Comparison of ENCODE assay signal across 1 cellular context in the genomic region with DNA sequence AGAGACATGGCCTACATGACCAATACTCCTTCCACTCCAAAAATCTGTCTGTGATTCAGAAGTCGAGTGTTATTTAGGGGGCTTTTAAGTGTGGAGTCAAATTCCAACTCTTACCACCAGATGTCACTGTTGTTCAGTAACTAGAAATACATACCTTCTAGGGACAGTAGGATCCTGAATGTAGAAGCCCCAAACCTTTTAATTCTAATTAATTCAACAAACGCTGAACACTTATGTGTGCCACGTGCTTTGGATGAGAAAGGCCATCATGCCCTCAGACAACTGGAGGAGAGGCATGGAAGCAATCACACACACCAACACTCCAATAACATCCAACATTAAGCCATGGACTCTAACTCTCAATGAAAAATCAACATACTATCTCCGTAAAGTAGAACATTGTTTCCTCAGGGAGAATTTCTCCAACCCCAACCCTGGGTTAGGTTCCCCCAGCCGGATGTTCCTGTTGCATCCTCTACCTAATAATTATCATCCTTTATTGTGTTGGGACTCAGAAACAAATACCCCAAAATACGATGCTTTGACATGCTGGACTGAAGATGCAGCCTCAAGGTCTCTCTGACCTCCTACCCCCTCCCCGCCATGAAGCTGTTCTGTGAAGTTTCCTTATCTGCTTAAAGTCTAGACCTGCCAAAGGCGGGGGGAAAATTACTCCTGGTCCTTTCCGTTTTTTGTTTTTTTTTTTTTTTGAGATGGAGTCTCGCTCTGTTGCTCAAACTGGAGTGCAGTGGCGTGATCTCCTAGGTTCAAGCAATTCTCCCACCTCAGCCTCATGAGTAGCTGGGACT.
A peak's percentile ranks its signal among the peaks of the same experiment; 100 is the strongest.
TF ChIP-seq lines count a peak whose summit lies in the region.

No MANE protein-coding gene starts in this region.

TF ChIP-seq in K562, 482 proteins besides CTCF, POLR2A, EP300 and RAD21:
- TF ChIP-seq POLR2H (tag; IDR thresholded peaks at IDR 0.05; ENCODE audit: low read depth): 0 out of 2 replicates have a peak, but pooled peaks have one; percentile 38
- TF ChIP-seq KLF16 (IDR thresholded peaks at IDR 0.05): no peak
- no peak for TF ChIP-seq ATF6 (CRISPR knock-in tag; IDR thresholded peaks at IDR 0.05)
- TF ChIP-seq MCM7 (IDR thresholded peaks at IDR 0.05): no peak
- no peak for TF ChIP-seq ZBTB17 (CRISPR knock-in tag; IDR thresholded peaks at IDR 0.05)
- TF ChIP-seq GATAD2B (IDR thresholded peaks at IDR 0.05; ENCODE audit: borderline replicate concordance): no peak
- TF ChIP-seq, protein P1, sequence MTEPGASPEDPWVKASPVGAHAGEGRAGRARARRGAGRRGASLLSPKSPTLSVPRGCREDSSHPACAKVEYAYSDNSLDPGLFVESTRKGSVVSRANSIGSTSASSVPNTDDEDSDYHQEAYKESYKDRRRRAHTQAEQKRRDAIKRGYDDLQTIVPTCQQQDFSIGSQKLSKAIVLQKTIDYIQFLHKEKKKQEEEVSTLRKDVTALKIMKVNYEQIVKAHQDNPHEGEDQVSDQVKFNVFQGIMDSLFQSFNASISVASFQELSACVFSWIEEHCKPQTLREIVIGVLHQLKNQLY (CRISPR knock-in tag; conservative IDR thresholded peaks at IDR 0.05): no peak
- no peak for TF ChIP-seq ZNF695 (CRISPR knock-in tag; IDR thresholded peaks at IDR 0.05)
- TF ChIP-seq KDM1A (IDR thresholded peaks at IDR 0.05): no peak
- TF ChIP-seq ARID2 (IDR thresholded peaks at IDR 0.05): peak; percentile 76
- no peak for TF ChIP-seq SFPQ (IDR thresholded peaks at IDR 0.05; ENCODE audit: low read depth, low read length)
- peak; percentile 49; the same call in 1 of the 2 replicates for TF ChIP-seq CC2D1A (IDR thresholded peaks at IDR 0.05)
- peak; percentile 82; the same call in 1 of the 2 replicates for TF ChIP-seq MYNN (IDR thresholded peaks at IDR 0.05)
- TF ChIP-seq MYNN (CRISPR knock-in tag; IDR thresholded peaks at IDR 0.05): no peak
- TF ChIP-seq, protein P2, sequence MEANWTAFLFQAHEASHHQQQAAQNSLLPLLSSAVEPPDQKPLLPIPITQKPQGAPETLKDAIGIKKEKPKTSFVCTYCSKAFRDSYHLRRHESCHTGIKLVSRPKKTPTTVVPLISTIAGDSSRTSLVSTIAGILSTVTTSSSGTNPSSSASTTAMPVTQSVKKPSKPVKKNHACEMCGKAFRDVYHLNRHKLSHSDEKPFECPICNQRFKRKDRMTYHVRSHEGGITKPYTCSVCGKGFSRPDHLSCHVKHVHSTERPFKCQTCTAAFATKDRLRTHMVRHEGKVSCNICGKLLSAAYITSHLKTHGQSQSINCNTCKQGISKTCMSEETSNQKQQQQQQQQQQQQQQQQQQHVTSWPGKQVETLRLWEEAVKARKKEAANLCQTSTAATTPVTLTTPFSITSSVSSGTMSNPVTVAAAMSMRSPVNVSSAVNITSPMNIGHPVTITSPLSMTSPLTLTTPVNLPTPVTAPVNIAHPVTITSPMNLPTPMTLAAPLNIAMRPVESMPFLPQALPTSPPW (CRISPR knock-in tag; IDR thresholded peaks at IDR 0.05): 0 out of 2 replicates have a peak, but pooled peaks have one; percentile 24
- no peak for TF ChIP-seq CBX5 (IDR thresholded peaks at IDR 0.05; ENCODE audit: borderline replicate concordance, low read depth)
- TF ChIP-seq ZKSCAN1 (IDR thresholded peaks at IDR 0.05; ENCODE audit: low read depth, low read length): no peak
- no peak for TF ChIP-seq STAT5B (CRISPR knock-in tag; IDR thresholded peaks at IDR 0.05)
- 0 out of 2 replicates have a peak, but pooled peaks have one; percentile 35 for TF ChIP-seq ESRRA (IDR thresholded peaks at IDR 0.05; ENCODE audit: borderline replicate concordance, low read depth)
- no peak for TF ChIP-seq ETV6 (IDR thresholded peaks at IDR 0.05; ENCODE audit: borderline replicate concordance in 1 of 2, low read depth in 2 of 2, low read length in 1 of 2)
- TF ChIP-seq ETV6 (CRISPR knock-in tag; IDR thresholded peaks at IDR 0.05; ENCODE audit: borderline replicate concordance): no peak
- no peak for TF ChIP-seq BDP1 (IDR thresholded peaks at IDR 0.05; ENCODE audit: insufficient read depth, insufficient read length)
- TF ChIP-seq CCAR2 (IDR thresholded peaks at IDR 0.05; ENCODE audit: low read depth, low read length): no peak
- 0 out of 2 replicates have a peak, but pooled peaks have one; percentile 6 for TF ChIP-seq ZNF384 (IDR thresholded peaks at IDR 0.05; ENCODE audit: low read depth, low read length)
- TF ChIP-seq, protein P3, sequence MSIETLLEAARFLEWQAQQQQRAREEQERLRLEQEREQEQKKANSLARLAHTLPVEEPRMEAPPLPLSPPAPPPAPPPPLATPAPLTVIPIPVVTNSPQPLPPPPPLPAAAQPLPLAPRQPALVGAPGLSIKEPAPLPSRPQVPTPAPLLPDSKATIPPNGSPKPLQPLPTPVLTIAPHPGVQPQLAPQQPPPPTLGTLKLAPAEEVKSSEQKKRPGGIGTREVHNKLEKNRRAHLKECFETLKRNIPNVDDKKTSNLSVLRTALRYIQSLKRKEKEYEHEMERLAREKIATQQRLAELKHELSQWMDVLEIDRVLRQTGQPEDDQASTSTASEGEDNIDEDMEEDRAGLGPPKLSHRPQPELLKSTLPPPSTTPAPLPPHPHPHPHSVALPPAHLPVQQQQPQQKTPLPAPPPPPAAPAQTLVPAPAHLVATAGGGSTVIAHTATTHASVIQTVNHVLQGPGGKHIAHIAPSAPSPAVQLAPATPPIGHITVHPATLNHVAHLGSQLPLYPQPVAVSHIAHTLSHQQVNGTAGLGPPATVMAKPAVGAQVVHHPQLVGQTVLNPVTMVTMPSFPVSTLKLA (conservative IDR thresholded peaks at IDR 0.05): 0 out of 4 replicates have a peak, but pooled peaks of 1 of the 2 experiments have one; percentile 10
- no peak for TF ChIP-seq JUNB (CRISPR knock-in tag; conservative IDR thresholded peaks at IDR 0.05)
- no peak for TF ChIP-seq PKNOX1 (IDR thresholded peaks at IDR 0.05)
- peak; percentile 68 for TF ChIP-seq SMAD4 (CRISPR knock-in tag; conservative IDR thresholded peaks at IDR 0.05)
- no peak for TF ChIP-seq SAFB (IDR thresholded peaks at IDR 0.05; ENCODE audit: borderline replicate concordance, low read depth, low read length)
- no peak for TF ChIP-seq KHSRP (IDR thresholded peaks at IDR 0.05)
- peak; percentile 88 for TF ChIP-seq DEAF1 (CRISPR knock-in tag; IDR thresholded peaks at IDR 0.05)
- TF ChIP-seq FIP1L1 (IDR thresholded peaks at IDR 0.05; ENCODE audit: low read depth, low read length, poor library complexity, severe bottlenecking): no peak
- TF ChIP-seq SMC3 (conservative IDR thresholded peaks at IDR 0.05; ENCODE audit: insufficient read depth, low read depth, low read length): peak; percentile 87
- TF ChIP-seq ZNF830 (CRISPR knock-in tag; IDR thresholded peaks at IDR 0.05): no peak
- no peak for TF ChIP-seq ASH1L (IDR thresholded peaks at IDR 0.05; ENCODE audit: borderline replicate concordance, low read depth, partially characterized antibody)
